1 cellular context compared by ENCODE assay signal in genomic region chr15:67446449-67446848, GRCh38.
TF ChIP-seq lines count a peak whose summit lies in the region.

No MANE protein-coding gene starts in this region.

TF ChIP-seq in GM23338, 12 proteins besides CTCF, POLR2A, EP300 and RAD21 (continued from another document):
- TF ChIP-seq NANOG (IDR thresholded peaks at IDR 0.05; ENCODE audit: borderline replicate concordance) = no peak
- TF ChIP-seq JUNB (IDR thresholded peaks at IDR 0.05; ENCODE audit: unreplicated experiment) = no peak
